In the genomic region with DNA sequence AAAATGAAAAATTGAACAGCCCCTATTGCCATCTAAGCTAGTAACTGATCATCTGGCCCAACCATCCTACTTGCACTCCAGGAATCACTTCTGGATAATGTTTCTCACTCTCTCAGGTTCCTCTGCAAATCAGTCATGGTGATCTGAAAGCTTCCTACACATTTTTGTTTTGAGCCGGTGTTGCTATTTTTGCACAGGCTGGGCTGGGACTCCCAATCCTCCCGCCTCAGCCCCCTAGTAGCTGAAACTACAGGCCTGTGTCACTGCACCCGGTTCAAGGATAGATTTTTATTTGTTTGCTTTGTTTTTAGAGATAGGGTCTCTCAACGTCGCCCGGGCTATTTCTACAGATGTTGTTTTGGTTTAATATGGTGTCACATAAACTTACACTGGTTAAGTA, we compare ENCODE assay signal across 10 cellular contexts. TPM values are rescaled to one million over a fixed set of nuclear protein-coding genes. Genes with fewer than 3 reads are reported as not detected.
DNase-seq lines count a peak whose midpoint lies in the region; ATAC-seq and TF ChIP-seq lines count a peak whose summit lies in the region.
"Had no signal": no experiment of that assay in that cellular context is flagged by ENCODE, and none has a peak within 500 bp of the region (broad histone marks: within the 10 kb centered on the region; RNA-seq: fewer than 3 reads in every experiment).

No MANE protein-coding gene starts in this region.

- H3K27ac Mint-ChIP-seq in activated CD4-positive, alpha-beta T cell treated with anti-CD3 and anti-CD28 coated beads, Interleukin-2, amount 10 ng/mL, durations not matched to agents 7 days and 5 days, result peak overlapping the region; percentile 83
- peak overlapping the region; percentile 97 for H3K27ac Mint-ChIP-seq in stimulated activated naive B cell treated with anti-CD40 and anti-IgM and Interleukin-4, amounts not matched to agents 10 μg/mL and 1 μg/mL and 100 μg/mL, for 72 hours

- peak; percentile 38 for ATAC-seq in HG03135 (IDR thresholded peaks at IDR 0.05; ENCODE audit: unreplicated experiment)
- peak; percentile 54 to 74 for ATAC-seq in stimulated activated naive B cell treated with anti-CD40 and anti-IgM and Interleukin-4, amounts not matched to agents 10 μg/mL and 1 μg/mL and 100 μg/mL, for 72 hours (replicated peaks)

- peaks cover 13% of the 10 kb centered on the region for H3K36me3 Mint-ChIP-seq in activated CD4-positive, alpha-beta T cell treated with anti-CD3 and anti-CD28 coated beads, Interleukin-2, amount 10 ng/mL, durations not matched to agents 7 days and 5 days (ENCODE audit: low read depth)
- peaks cover 4% of the 10 kb centered on the region in 2 donors for H3K36me3 Mint-ChIP-seq in stimulated activated naive B cell treated with anti-CD40 and anti-IgM and Interleukin-4, amounts not matched to agents 10 μg/mL and 1 μg/mL and 100 μg/mL, for 72 hours

- TF ChIP-seq CTCF in choroid plexus epithelial cell (conservative IDR thresholded peaks at IDR 0.05; ENCODE audit: low read depth, low read length), result no peak

- H3K27me3 Mint-ChIP-seq in activated CD4-positive, alpha-beta T cell treated with anti-CD3 and anti-CD28 coated beads, Interleukin-2, amount 10 ng/mL, durations not matched to agents 7 days and 5 days, result peaks cover 5% of the 10 kb centered on the region
- H3K27me3 Mint-ChIP-seq in stimulated activated naive B cell treated with anti-CD40 and anti-IgM and Interleukin-4, amounts not matched to agents 10 μg/mL and 1 μg/mL and 100 μg/mL, for 72 hours, result peaks cover 16 to 19% of the 10 kb centered on the region in 2 donors

- CTCF ChIA-PET in activated CD4-positive, alpha-beta T cell treated with anti-CD3 and anti-CD28 coated beads, Interleukin-2, amount 10 ng/mL, durations not matched to agents 7 days and 5 days (lab: Charles Lee), result interaction anchor here (1.0 to 1.5 kb wide), 3 partner anchors 13 to 48 kb away, joined by 3 read pairs; no protein-coding TSS in a partner anchor

- H3K4me1 Mint-ChIP-seq in activated CD4-positive, alpha-beta T cell treated with anti-CD3 and anti-CD28 coated beads, Interleukin-2, amount 10 ng/mL, durations not matched to agents 7 days and 5 days, result peaks cover 18% of the 10 kb centered on the region
- peaks cover 10 to 13% of the 10 kb centered on the region in 2 donors for H3K4me1 Mint-ChIP-seq in stimulated activated naive B cell treated with anti-CD40 and anti-IgM and Interleukin-4, amounts not matched to agents 10 μg/mL and 1 μg/mL and 100 μg/mL, for 72 hours

- POLR2A ChIA-PET in activated CD4-positive, alpha-beta T cell treated with anti-CD3 and anti-CD28 coated beads, Interleukin-2, amount 10 ng/mL, durations not matched to agents 7 days and 5 days (lab: Charles Lee), result no interaction called here

- H3K4me3 ChIP-seq in choroid plexus epithelial cell (ENCODE audit: low read depth, low read length), result peak overlapping the region; percentile 47

- H3K4me3 Mint-ChIP-seq in activated CD4-positive, alpha-beta T cell treated with anti-CD3 and anti-CD28 coated beads, Interleukin-2, amount 10 ng/mL, durations not matched to agents 7 days and 5 days, result peak overlapping the region; percentile 54
- H3K4me3 Mint-ChIP-seq in stimulated activated naive B cell treated with anti-CD40 and anti-IgM and Interleukin-4, amounts not matched to agents 10 μg/mL and 1 μg/mL and 100 μg/mL, for 72 hours, result peak overlapping the region; percentile 85 to 87

- H3K9me3 Mint-ChIP-seq in activated CD4-positive, alpha-beta T cell treated with anti-CD3 and anti-CD28 coated beads, Interleukin-2, amount 10 ng/mL, durations not matched to agents 7 days and 5 days, result peaks cover 11% of the 10 kb centered on the region
- H3K9me3 Mint-ChIP-seq in stimulated activated naive B cell treated with anti-CD40 and anti-IgM and Interleukin-4, amounts not matched to agents 10 μg/mL and 1 μg/mL and 100 μg/mL, for 72 hours, result peaks cover 0 to 5% of the 10 kb centered on the region in 2 donors

- no peak for DNase-seq in activated CD4-positive, alpha-beta T cell treated with anti-CD3 and anti-CD28 coated beads, Interleukin-2, amount 10 ng/mL, durations not matched to agents 7 days and 5 days
- DNase-seq in activated CD4-positive, alpha-beta T cell treated with anti-CD3 and anti-CD28 coated beads, Interleukin-2, amount 50 U/mL, for 4 hours, result no peak
- no peak for DNase-seq in choroid plexus epithelial cell (ENCODE audit: low read depth)
- DNase-seq in stimulated activated naive B cell treated with anti-CD40 and anti-IgM and Interleukin-4, amounts not matched to agents 10 μg/mL and 1 μg/mL and 100 μg/mL, for 72 hours, result peak; percentile 20
- no peak for DNase-seq in middle frontal gyrus (ENCODE audit: extremely low spot score, low spot score)
- no peak for DNase-seq in epidermal melanocyte (ENCODE audit: insufficient read length, low spot score)
- DNase-seq in D341Med (ENCODE audit: low spot score), result no peak
- DNase-seq: ACHN, NCI-H1105 had no signal

RNA-seq across cellular contexts. Expression of a gene that starts 40.5 kb away (rescaled TPM):
- under 1 TPM; 0.07 to 0.21 TPM for total RNA-seq in activated CD4-positive, alpha-beta T cell treated with anti-CD3 and anti-CD28 coated beads, Interleukin-2, amount 10 ng/mL, durations not matched to agents 7 days and 5 days
